ENCODE assay signal across 10 cellular contexts in genomic region chr2:98013407-98014042, GRCh38. TPM values are rescaled to one million over a fixed set of nuclear protein-coding genes. Genes with fewer than 3 reads are reported as not detected.
A peak's percentile ranks its signal among the peaks of the same experiment; 100 is the strongest.
DNase-seq lines count a peak whose midpoint lies in the region; ATAC-seq and TF ChIP-seq lines count a peak whose summit lies in the region.
"Had no signal": no experiment of that assay in that cellular context is flagged by ENCODE, and none has a peak within 500 bp of the region (broad histone marks: within the 10 kb centered on the region; RNA-seq: fewer than 3 reads in every experiment).

No MANE protein-coding gene starts in this region.

- in situ Hi-C loops in GM13976 (cut with MboI; ENCODE audit: low sequenced_read_pairs, unreplicated experiment), result no loop called here

- TF ChIP-seq CTCF in GM13976 (IDR thresholded peaks at IDR 0.05; ENCODE audit: borderline replicate concordance, control extremely low read depth, extremely low read depth, insufficient read depth, missing control alignments) (no peak), fibroblast of mammary gland (conservative IDR thresholded peaks at IDR 0.05; ENCODE audit: control insufficient read depth, insufficient read depth, low read depth, low read length) (no peak), ascending aorta (IDR thresholded peaks at IDR 0.05) (no peak)

- peak; percentile 52 for DNase-seq in AG08396 (ENCODE audit: low spot score)
- DNase-seq in GM13976 (ENCODE audit: low spot score), result peak; percentile 46
- DNase-seq in RPMI7951 (ENCODE audit: low read depth), result peak; percentile 61
- DNase-seq in fibroblast of mammary gland (ENCODE audit: low read depth), result peak; percentile 85
- no peak for DNase-seq in ascending aorta (ENCODE audit: low spot score in 2 of 2)
- no peak for DNase-seq in H7
- DNase-seq in pons (ENCODE audit: low spot score), result no peak
- DNase-seq: DMS 273 treated with DMSO at 0.1 percent for 48 hours, NCI-H187 treated with DMSO at 0.1 percent for 48 hours had no signal

- intact Hi-C loops in ascending aorta (cut with DNase I), result no loop called here

- H3K4me3 ChIP-seq in fibroblast of mammary gland (ENCODE audit: control insufficient read depth, low read depth, low read length) (peak overlapping the region; percentile 20), ascending aorta (no peak overlapping the region), H7 (ENCODE audit: insufficient read depth, low read depth, low read length) (no peak overlapping the region)

- no peaks in the 10 kb centered on the region for H3K4me1 ChIP-seq in ascending aorta

- H3K27ac ChIP-seq in ascending aorta, result no peak overlapping the region

- no peaks in the 10 kb centered on the region for H3K36me3 ChIP-seq in ascending aorta
- H3K36me3 ChIP-seq in H7 (replicated peaks; ENCODE audit: control insufficient read depth, insufficient read depth, low read length), result no peaks in the 10 kb centered on the region

- H3K9me3 ChIP-seq in ascending aorta, result no peaks in the 10 kb centered on the region

- H3K27me3 ChIP-seq in ascending aorta (no peaks in the 10 kb centered on the region), H7 (ENCODE audit: control insufficient read depth, insufficient read depth, low read length) (no peaks in the 10 kb centered on the region)

- no peak for ATAC-seq in HG03469 (IDR thresholded peaks at IDR 0.05; ENCODE audit: unreplicated experiment)

RNA-seq across cellular contexts. Expression of gene TMEM131, which starts 17.8 kb away (rescaled TPM):
- total RNA-seq in RPMI7951 (2014; rRNA removed; shearing (Covaris generic)), result 22.6 and 32.4 TPM in 2 replicates
- total RNA-seq in ascending aorta, result 20.0 TPM
- total RNA-seq in H7 (2014; rRNA removed; shearing (Covaris generic)), result 7.4 and 10.0 TPM in 2 replicates

Comparison
In these comparisons a context has a peak if more than half of its experiments do, and no peak if none do; other contexts are left out.
1. DNase-seq: peak in AG08396 (single experiment), GM13976 (single experiment), RPMI7951 (single experiment) and fibroblast of mammary gland (single experiment); none in ascending aorta (0 of 2), H7 (single experiment) and pons (single experiment).